Comparison of ENCODE assay signal across 1 cellular context in the genomic region with DNA sequence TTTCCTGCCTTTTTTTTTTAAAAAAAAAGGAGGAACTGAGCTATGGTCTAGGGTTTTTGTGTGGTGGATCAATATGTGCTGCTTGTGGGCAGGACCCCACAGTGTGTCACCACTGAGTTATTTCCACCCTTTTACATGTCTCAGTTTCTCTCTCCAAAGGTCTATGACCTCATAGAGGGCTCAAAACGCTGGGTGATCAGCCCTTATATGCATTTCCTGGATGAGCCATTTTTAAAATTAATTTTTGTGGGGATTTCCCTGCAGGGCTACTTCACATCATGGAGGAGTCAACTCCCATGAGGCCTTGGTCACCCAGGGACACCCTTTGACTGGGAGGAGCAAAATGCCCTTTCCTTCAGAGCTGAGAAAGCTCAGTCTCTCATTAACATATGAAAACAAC.
TF ChIP-seq lines count a peak whose summit lies in the region.

No MANE protein-coding gene starts in this region.

TF ChIP-seq in GM12878, 131 proteins besides CTCF, POLR2A, EP300 and RAD21 (continued from another document):
- TF ChIP-seq, protein P1, sequence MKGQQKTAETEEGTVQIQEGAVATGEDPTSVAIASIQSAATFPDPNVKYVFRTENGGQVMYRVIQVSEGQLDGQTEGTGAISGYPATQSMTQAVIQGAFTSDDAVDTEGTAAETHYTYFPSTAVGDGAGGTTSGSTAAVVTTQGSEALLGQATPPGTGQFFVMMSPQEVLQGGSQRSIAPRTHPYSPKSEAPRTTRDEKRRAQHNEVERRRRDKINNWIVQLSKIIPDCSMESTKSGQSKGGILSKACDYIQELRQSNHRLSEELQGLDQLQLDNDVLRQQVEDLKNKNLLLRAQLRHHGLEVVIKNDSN (IDR thresholded peaks at IDR 0.05; ENCODE audit: borderline replicate concordance, extremely low read length, insufficient read depth, low read depth, low read length), result no peak
- TF ChIP-seq NRF1 (conservative IDR thresholded peaks at IDR 0.05; ENCODE audit: low read depth, low read length), result no peak
- TF ChIP-seq ZSCAN29 (IDR thresholded peaks at IDR 0.05), result no peak
- TF ChIP-seq, protein P2, sequence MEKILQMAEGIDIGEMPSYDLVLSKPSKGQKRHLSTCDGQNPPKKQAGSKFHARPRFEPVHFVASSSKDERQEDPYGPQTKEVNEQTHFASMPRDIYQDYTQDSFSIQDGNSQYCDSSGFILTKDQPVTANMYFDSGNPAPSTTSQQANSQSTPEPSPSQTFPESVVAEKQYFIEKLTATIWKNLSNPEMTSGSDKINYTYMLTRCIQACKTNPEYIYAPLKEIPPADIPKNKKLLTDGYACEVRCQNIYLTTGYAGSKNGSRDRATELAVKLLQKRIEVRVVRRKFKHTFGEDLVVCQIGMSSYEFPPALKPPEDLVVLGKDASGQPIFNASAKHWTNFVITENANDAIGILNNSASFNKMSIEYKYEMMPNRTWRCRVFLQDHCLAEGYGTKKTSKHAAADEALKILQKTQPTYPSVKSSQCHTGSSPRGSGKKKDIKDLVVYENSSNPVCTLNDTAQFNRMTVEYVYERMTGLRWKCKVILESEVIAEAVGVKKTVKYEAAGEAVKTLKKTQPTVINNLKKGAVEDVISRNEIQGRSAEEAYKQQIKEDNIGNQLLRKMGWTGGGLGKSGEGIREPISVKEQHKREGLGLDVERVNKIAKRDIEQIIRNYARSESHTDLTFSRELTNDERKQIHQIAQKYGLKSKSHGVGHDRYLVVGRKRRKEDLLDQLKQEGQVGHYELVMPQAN (conservative IDR thresholded peaks at IDR 0.05), result no peak
- TF ChIP-seq, protein P3, sequence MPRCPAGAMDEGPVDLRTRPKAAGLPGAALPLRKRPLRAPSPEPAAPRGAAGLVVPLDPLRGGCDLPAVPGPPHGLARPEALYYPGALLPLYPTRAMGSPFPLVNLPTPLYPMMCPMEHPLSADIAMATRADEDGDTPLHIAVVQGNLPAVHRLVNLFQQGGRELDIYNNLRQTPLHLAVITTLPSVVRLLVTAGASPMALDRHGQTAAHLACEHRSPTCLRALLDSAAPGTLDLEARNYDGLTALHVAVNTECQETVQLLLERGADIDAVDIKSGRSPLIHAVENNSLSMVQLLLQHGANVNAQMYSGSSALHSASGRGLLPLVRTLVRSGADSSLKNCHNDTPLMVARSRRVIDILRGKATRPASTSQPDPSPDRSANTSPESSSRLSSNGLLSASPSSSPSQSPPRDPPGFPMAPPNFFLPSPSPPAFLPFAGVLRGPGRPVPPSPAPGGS (IDR thresholded peaks at IDR 0.05; ENCODE audit: borderline replicate concordance, insufficient read depth, low read depth, low read length, poor library complexity, severe bottlenecking), result no peak
- TF ChIP-seq NR2C1 (IDR thresholded peaks at IDR 0.05), result no peak
- TF ChIP-seq, protein P4, sequence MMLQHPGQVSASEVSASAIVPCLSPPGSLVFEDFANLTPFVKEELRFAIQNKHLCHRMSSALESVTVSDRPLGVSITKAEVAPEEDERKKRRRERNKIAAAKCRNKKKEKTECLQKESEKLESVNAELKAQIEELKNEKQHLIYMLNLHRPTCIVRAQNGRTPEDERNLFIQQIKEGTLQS (IDR thresholded peaks at IDR 0.05; ENCODE audit: borderline replicate concordance, extremely low read depth, low read depth, low read length), result no peak
